In the genomic region with DNA sequence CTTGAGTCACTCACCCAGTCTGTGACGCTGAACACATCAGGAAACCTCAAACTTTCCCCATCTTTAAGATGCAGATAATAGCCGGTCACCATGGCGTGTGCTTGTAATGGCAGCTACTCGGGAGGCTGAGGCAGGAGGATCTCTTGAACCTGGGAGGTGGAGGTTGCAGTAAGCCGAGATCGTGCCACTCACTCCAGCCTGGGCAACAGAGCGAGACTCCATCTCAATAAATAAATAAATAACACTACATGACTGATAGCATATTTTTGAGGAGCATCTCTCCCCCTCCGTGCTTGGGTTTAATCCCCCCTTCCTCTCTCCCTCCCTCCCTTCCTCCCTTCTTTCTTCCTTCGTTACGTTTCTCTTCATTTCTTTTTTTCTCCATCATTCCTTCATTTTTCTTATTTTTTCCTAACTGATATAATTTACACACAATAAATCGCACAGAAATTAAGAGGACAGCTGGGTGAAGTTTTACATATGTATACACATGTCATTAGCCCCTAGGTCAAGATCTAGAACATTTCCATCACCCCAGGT, we compare ENCODE assay signal across 7 cellular contexts. TPM values are rescaled to one million over a fixed set of nuclear protein-coding genes. Genes with fewer than 3 reads are reported as not detected.
A peak's percentile ranks its signal among the peaks of the same experiment; 100 is the strongest.
DNase-seq lines count a peak whose midpoint lies in the region; ATAC-seq, FAIRE-seq and TF ChIP-seq lines count a peak whose summit lies in the region.

No MANE protein-coding gene starts in this region.

- no peak overlapping the region for H3K4me3 ChIP-seq in neural progenitor cell

- FAIRE-seq in RCC 7860 (lab: Jason Lieb, UNC), result no peak

- H3K9me3 Mint-ChIP-seq in brain (peaks cover 3 to 18% (median 12%) of the 10 kb centered on the region in 5 experiments), neural progenitor cell (peaks cover 10% of the 10 kb centered on the region)

- no peak for TF ChIP-seq CTCF in brain (conservative IDR thresholded peaks at IDR 0.05)
- no peak for TF ChIP-seq CTCF in neural progenitor cell (IDR thresholded peaks at IDR 0.05)

- no peaks in the 10 kb centered on the region for H4K20me1 ChIP-seq in neural progenitor cell (ENCODE audit: low read depth)

- no peak overlapping the region for H3K27ac ChIP-seq in neural progenitor cell

- H3K27ac Mint-ChIP-seq in brain (peak overlapping the region in 2 of 5 experiments; percentile 81 to 90), neural progenitor cell (no peak overlapping the region)

- no peaks in the 10 kb centered on the region for H3K9me3 ChIP-seq in neural progenitor cell (ENCODE audit: low read depth)

- H2AFZ ChIP-seq in neural progenitor cell (replicated peaks), result peak overlapping the region; percentile 81

- peaks cover 18% of the 10 kb centered on the region for H3F3A ChIP-seq in neural progenitor cell (ENCODE audit: low read depth)

- peak overlapping the region; percentile 63 for H3K4me2 ChIP-seq in neural progenitor cell

- H3K9ac ChIP-seq in neural progenitor cell, result no peak overlapping the region

- ATAC-seq in GM18867 (IDR thresholded peaks at IDR 0.05; ENCODE audit: unreplicated experiment), result peak; percentile 12
- peak; percentile 4 for ATAC-seq in HG03469 (IDR thresholded peaks at IDR 0.05; ENCODE audit: unreplicated experiment)

- H3K36me3 Mint-ChIP-seq in brain (no peaks in the 10 kb centered on the region), neural progenitor cell (no peaks in the 10 kb centered on the region)

- no peak for DNase-seq in neural progenitor cell (ENCODE audit: low spot score)
- DNase-seq in NCI-H510A (lab: John Stamatoyannopoulos, UW), result no peak
- DNase-seq in D341Med (ENCODE audit: low spot score), result no peak
- DNase-seq in RCC 7860 (ENCODE audit: low spot score), result no peak

- H3K4me1 Mint-ChIP-seq in brain (no peaks in the 10 kb centered on the region), neural progenitor cell (peaks cover 9% of the 10 kb centered on the region)

- H3K27me3 ChIP-seq in neural progenitor cell, result peaks cover 7% of the 10 kb centered on the region

- H3K4me3 Mint-ChIP-seq in brain (peak overlapping the region; percentile 39 to 85 (median 78)), neural progenitor cell (peak overlapping the region; percentile 76)

- H3K79me2 ChIP-seq in neural progenitor cell (ENCODE audit: low read depth), result no peaks in the 10 kb centered on the region

- H3K4me1 ChIP-seq in neural progenitor cell, result no peaks in the 10 kb centered on the region

- H3K36me3 ChIP-seq in neural progenitor cell, result no peaks in the 10 kb centered on the region

- peaks cover 7% of the 10 kb centered on the region for H3K27me3 Mint-ChIP-seq in brain
- peaks cover 8% of the 10 kb centered on the region for H3K27me3 Mint-ChIP-seq in neural progenitor cell (ENCODE audit: insufficient read depth, low read depth)

RNA-seq across cellular contexts. Expression of a gene that starts 51.3 kb away (rescaled TPM):
- 317 TPM for polyA plus RNA-seq in brain (ENCODE audit: insufficient read depth, low read depth, low replicate concordance)
- 52.0 and 61.4 TPM in 2 replicates for total RNA-seq in neural progenitor cell (ENCODE audit: low replicate concordance)
